Comparison of ENCODE assay signal across 1 cellular context in the genomic region with DNA sequence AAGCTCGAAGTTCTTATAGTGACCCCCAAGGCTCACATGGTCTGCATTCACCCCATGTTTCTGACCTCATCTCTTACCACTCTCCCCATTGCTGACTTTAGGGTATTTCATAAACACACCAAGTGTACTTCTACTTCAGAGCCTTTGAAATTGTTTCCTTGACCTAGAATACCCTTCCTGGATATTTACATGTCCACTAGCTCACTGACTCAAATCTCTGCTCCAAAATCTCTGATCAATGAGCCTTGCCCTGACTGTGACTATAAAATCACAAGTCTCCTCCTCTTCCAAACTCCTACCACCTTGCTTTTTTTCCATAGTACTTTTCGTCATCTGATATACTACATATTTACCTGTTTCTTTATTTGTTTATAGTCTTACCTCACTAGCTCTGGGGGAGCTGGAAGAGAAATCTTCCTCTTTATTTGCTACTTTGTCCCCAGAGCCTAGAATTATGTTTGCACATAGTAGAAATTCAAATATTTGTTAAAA.
TF ChIP-seq lines count a peak whose summit lies in the region.

No MANE protein-coding gene starts in this region.

TF ChIP-seq in HepG2, 621 proteins besides CTCF, POLR2A, EP300 and RAD21 (continued from another document):
- TF ChIP-seq PLSCR1 (CRISPR knock-in tag; IDR thresholded peaks at IDR 0.05; ENCODE audit: borderline replicate concordance) = no peak
- no peak; the same call in 1 of the 2 replicates for TF ChIP-seq FOXO1 (CRISPR knock-in tag; IDR thresholded peaks at IDR 0.05)
- TF ChIP-seq GABPB1 (CRISPR knock-in tag; IDR thresholded peaks at IDR 0.05) = 0 out of 2 replicates have a peak, but pooled peaks have one; percentile 9
- no peak for TF ChIP-seq ZNF790 (CRISPR knock-in tag; IDR thresholded peaks at IDR 0.05; ENCODE audit: borderline replicate concordance)
- no peak for TF ChIP-seq SOX6 (IDR thresholded peaks at IDR 0.05)
- TF ChIP-seq SOX6 (CRISPR knock-in tag; IDR thresholded peaks at IDR 0.05) = peak; percentile 45; the same call in 1 of the 2 replicates
- no peak for TF ChIP-seq KDM2A (CRISPR knock-in tag; IDR thresholded peaks at IDR 0.05; ENCODE audit: borderline replicate concordance, low read depth)
- TF ChIP-seq, protein P1, sequence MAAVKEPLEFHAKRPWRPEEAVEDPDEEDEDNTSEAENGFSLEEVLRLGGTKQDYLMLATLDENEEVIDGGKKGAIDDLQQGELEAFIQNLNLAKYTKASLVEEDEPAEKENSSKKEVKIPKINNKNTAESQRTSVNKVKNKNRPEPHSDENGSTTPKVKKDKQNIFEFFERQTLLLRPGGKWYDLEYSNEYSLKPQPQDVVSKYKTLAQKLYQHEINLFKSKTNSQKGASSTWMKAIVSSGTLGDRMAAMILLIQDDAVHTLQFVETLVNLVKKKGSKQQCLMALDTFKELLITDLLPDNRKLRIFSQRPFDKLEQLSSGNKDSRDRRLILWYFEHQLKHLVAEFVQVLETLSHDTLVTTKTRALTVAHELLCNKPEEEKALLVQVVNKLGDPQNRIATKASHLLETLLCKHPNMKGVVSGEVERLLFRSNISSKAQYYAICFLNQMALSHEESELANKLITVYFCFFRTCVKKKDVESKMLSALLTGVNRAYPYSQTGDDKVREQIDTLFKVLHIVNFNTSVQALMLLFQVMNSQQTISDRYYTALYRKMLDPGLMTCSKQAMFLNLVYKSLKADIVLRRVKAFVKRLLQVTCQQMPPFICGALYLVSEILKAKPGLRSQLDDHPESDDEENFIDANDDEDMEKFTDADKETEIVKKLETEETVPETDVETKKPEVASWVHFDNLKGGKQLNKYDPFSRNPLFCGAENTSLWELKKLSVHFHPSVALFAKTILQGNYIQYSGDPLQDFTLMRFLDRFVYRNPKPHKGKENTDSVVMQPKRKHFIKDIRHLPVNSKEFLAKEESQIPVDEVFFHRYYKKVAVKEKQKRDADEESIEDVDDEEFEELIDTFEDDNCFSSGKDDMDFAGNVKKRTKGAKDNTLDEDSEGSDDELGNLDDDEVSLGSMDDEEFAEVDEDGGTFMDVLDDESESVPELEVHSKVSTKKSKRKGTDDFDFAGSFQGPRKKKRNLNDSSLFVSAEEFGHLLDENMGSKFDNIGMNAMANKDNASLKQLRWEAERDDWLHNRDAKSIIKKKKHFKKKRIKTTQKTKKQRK (IDR thresholded peaks at IDR 0.05; ENCODE audit: low read length) = no peak
- peak in 1 of 2 experiments; percentile 32; a peak in 1 of 4 replicates for TF ChIP-seq KLF16 (CRISPR knock-in tag; IDR thresholded peaks at IDR 0.05)
- TF ChIP-seq, protein P2, sequence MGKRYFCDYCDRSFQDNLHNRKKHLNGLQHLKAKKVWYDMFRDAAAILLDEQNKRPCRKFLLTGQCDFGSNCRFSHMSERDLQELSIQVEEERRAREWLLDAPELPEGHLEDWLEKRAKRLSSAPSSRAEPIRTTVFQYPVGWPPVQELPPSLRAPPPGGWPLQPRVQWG (CRISPR knock-in tag; IDR thresholded peaks at IDR 0.05; ENCODE audit: borderline replicate concordance, low read depth) = no peak
- TF ChIP-seq GATAD2A (CRISPR knock-in tag; IDR thresholded peaks at IDR 0.05) = peak; percentile 82
- peak; percentile 10; the same call in 1 of the 2 replicates for TF ChIP-seq MIXL1 (CRISPR knock-in tag; IDR thresholded peaks at IDR 0.05)
- TF ChIP-seq ZNF343 (CRISPR knock-in tag; IDR thresholded peaks at IDR 0.05) = no peak
- no peak for TF ChIP-seq ZNF564 (CRISPR knock-in tag; IDR thresholded peaks at IDR 0.05)
- TF ChIP-seq ZNF512B (CRISPR knock-in tag; IDR thresholded peaks at IDR 0.05; ENCODE audit: borderline replicate concordance) = no peak
TF ChIP-seq in HepG2: peak in this region for 75.
